In genomic region chr1:19529570-19530145, GRCh38 we compare ENCODE assay signal across 1 cellular context.
TF ChIP-seq lines count a peak whose summit lies in the region.

No MANE protein-coding gene starts in this region.

TF ChIP-seq in K562, 482 proteins besides CTCF, POLR2A, EP300 and RAD21:
- no peak for TF ChIP-seq KDM4B (IDR thresholded peaks at IDR 0.05; ENCODE audit: borderline replicate concordance in 2 of 2, low read depth in 1 of 2)
- TF ChIP-seq KLF1 (tag; IDR thresholded peaks at IDR 0.05): no peak
- TF ChIP-seq NR2F6 (CRISPR knock-in tag; IDR thresholded peaks at IDR 0.05): no peak
- no peak for TF ChIP-seq MECOM (CRISPR knock-in tag; IDR thresholded peaks at IDR 0.05)
- no peak for TF ChIP-seq ZNF3 (CRISPR knock-in tag; IDR thresholded peaks at IDR 0.05)
- no peak for TF ChIP-seq ZNF592 (IDR thresholded peaks at IDR 0.05)
